In the genomic region with DNA sequence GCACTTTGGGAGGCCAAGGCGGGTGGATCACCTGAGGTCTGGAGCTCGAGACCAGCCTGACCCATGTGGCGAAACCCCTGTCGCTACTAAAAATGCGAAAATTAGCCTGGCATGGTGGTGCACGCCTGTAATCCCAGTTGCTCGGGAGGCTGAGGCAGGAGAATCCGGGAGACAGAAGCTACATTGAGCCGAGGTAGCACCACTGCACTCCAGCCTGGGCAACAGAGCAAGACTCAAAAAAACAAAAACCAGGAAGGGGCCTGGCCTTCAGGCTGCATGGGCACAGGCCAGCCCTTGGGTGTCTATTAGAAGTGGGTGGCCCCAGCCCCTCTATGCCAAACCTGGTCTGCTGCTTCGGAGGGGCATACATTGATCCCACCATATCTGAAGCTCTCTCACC, we compare ENCODE assay signal across 34 cellular contexts.
"Had no signal": no experiment of that assay in that cellular context is flagged by ENCODE, and none has a peak within 500 bp of the region (broad histone marks: within the 10 kb centered on the region; RNA-seq: fewer than 3 reads in every experiment).

No MANE protein-coding gene starts in this region.

- H3K27me3 Mint-ChIP-seq: activated CD4-positive, alpha-beta memory T cell treated with anti-CD3 and anti-CD28 coated beads, Interleukin-2, amount 10 ng/mL, durations not matched to agents 7 days and 5 days; activated CD4-positive, alpha-beta T cell treated with anti-CD3 and anti-CD28 coated beads for 36 hours; activated CD4-positive, alpha-beta T cell treated with anti-CD3 and anti-CD28 coated beads, Interleukin-2, amount 10 ng/mL, durations not matched to agents 7 days and 5 days; activated CD8-positive, alpha-beta memory T cell treated with anti-CD3 and anti-CD28 coated beads, Interleukin-2, amount 10 ng/mL, durations not matched to agents 7 days and 5 days; activated naive CD4-positive, alpha-beta T cell treated with anti-CD3 and anti-CD28 coated beads, Interleukin-2, amount 50 U/mL, for 24 hours; activated naive CD8-positive, alpha-beta T cell; activated naive CD8-positive, alpha-beta T cell treated with anti-CD3 and anti-CD28 coated beads, Interleukin-2, amount 10 ng/mL, durations not matched to agents 7 days and 5 days; activated naive CD8-positive, alpha-beta T cell treated with anti-CD3 and anti-CD28 coated beads, Interleukin-2, amount 50 U/mL, for 24 hours; activated T-cell treated with anti-CD3 and anti-CD28 coated beads, Interleukin-2, amount 50 U/mL, for 24 hours had no signal

- H3K27me3 ChIP-seq: body of pancreas, brain microvascular endothelial cell, breast epithelium had no signal

- ATAC-seq: activated CD4-positive, alpha-beta T cell treated with anti-CD3 and anti-CD28 coated beads for 36 hours; activated CD4-positive, CD25-positive, alpha-beta regulatory T cell treated with anti-CD3 and anti-CD28 coated beads, Interleukin-2, amount 50 U/mL, for 24 hours; activated CD8-positive, alpha-beta memory T cell treated with anti-CD3 and anti-CD28 coated beads, Interleukin-2, amount 10 ng/mL, durations not matched to agents 7 days and 5 days; activated CD8-positive, alpha-beta T cell treated with anti-CD3 and anti-CD28 coated beads, Interleukin-2, amount 10 ng/mL, durations not matched to agents 7 days and 5 days; activated naive CD8-positive, alpha-beta T cell treated with anti-CD3 and anti-CD28 coated beads, Interleukin-2, amount 50 U/mL, for 24 hours; body of pancreas had no signal

- H3K4me1 ChIP-seq: body of pancreas, breast epithelium had no signal

- H3K9me3 ChIP-seq: body of pancreas, breast epithelium had no signal

- H3K9me3 Mint-ChIP-seq: activated CD4-positive, alpha-beta memory T cell treated with anti-CD3 and anti-CD28 coated beads, Interleukin-2, amount 10 ng/mL, durations not matched to agents 7 days and 5 days; activated CD4-positive, alpha-beta T cell treated with anti-CD3 and anti-CD28 coated beads, Interleukin-2, amount 10 ng/mL, durations not matched to agents 7 days and 5 days; activated naive CD4-positive, alpha-beta T cell treated with anti-CD3 and anti-CD28 coated beads, Interleukin-2, amount 10 ng/mL, durations not matched to agents 7 days and 5 days; activated naive CD4-positive, alpha-beta T cell treated with anti-CD3 and anti-CD28 coated beads, Interleukin-2, amount 50 U/mL, for 24 hours; activated naive CD8-positive, alpha-beta T cell treated with anti-CD3 and anti-CD28 coated beads, Interleukin-2, amount 10 ng/mL, durations not matched to agents 7 days and 5 days; activated naive CD8-positive, alpha-beta T cell treated with anti-CD3 and anti-CD28 coated beads, Interleukin-2, amount 50 U/mL, for 24 hours; activated T-cell treated with anti-CD3 and anti-CD28 coated beads, Interleukin-2, amount 50 U/mL, for 24 hours; activated T-helper 2 cell treated with anti-CD3 and anti-CD28 coated beads, Interferon-gamma antibody, Interleukin-2, Interleukin-4, amounts not matched to agents 10 μg/mL and 5 μg/mL and 100 μg/mL, durations not matched to agents 14 hours and 24 hours and 36 hours; T-helper 1 cell treated with Interleukin-12 subunit alpha and Interleukin-12 subunit beta and Interleukin-4 antibody, amounts not matched to agents 30 μg/mL and 1 μg/mL, for 36 hours; T-helper 2 cell treated with Interferon-gamma antibody and Interleukin-4, amounts not matched to agents 5 μg/mL and 100 μg/mL, for 36 hours had no signal

- H3K4me3 Mint-ChIP-seq: activated CD4-positive, alpha-beta memory T cell treated with anti-CD3 and anti-CD28 coated beads, Interleukin-2, amount 10 ng/mL, durations not matched to agents 7 days and 5 days; activated CD4-positive, alpha-beta T cell treated with anti-CD3 and anti-CD28 coated beads for 36 hours; activated CD4-positive, alpha-beta T cell treated with anti-CD3 and anti-CD28 coated beads, Interleukin-2, amount 10 ng/mL, durations not matched to agents 7 days and 5 days; activated CD8-positive, alpha-beta memory T cell treated with anti-CD3 and anti-CD28 coated beads, Interleukin-2, amount 10 ng/mL, durations not matched to agents 7 days and 5 days; activated CD8-positive, alpha-beta T cell treated with anti-CD3 and anti-CD28 coated beads, Interleukin-2, amount 10 ng/mL, durations not matched to agents 7 days and 5 days; activated naive CD4-positive, alpha-beta T cell treated with anti-CD3 and anti-CD28 coated beads, Interleukin-2, amount 10 ng/mL, durations not matched to agents 7 days and 5 days; activated naive CD4-positive, alpha-beta T cell treated with anti-CD3 and anti-CD28 coated beads, Interleukin-2, amount 50 U/mL, for 24 hours; activated naive CD8-positive, alpha-beta T cell; activated naive CD8-positive, alpha-beta T cell treated with anti-CD3 and anti-CD28 coated beads, Interleukin-2, amount 10 ng/mL, durations not matched to agents 7 days and 5 days; activated naive CD8-positive, alpha-beta T cell treated with anti-CD3 and anti-CD28 coated beads, Interleukin-2, amount 50 U/mL, for 24 hours; activated T-cell treated with anti-CD3 and anti-CD28 coated beads, Interleukin-2, amount 50 U/mL, for 24 hours; T-helper 1 cell treated with Interleukin-12 subunit alpha and Interleukin-12 subunit beta and Interleukin-4 antibody, amounts not matched to agents 30 μg/mL and 1 μg/mL, for 36 hours; T-helper 2 cell treated with Interferon-gamma antibody and Interleukin-4, amounts not matched to agents 5 μg/mL and 100 μg/mL, for 36 hours had no signal

- DNase-seq: activated CD4-positive, alpha-beta memory T cell treated with anti-CD3 and anti-CD28 coated beads, Interleukin-2, amount 10 ng/mL, durations not matched to agents 7 days and 5 days; activated CD4-positive, alpha-beta T cell treated with anti-CD3 and anti-CD28 coated beads for 1 hour; activated CD4-positive, alpha-beta T cell treated with anti-CD3 and anti-CD28 coated beads for 36 hours; activated CD4-positive, alpha-beta T cell treated with anti-CD3 and anti-CD28 coated beads for 48 hours; activated CD4-positive, alpha-beta T cell treated with anti-CD3 and anti-CD28 coated beads, Interleukin-2, amount 10 ng/mL, durations not matched to agents 7 days and 5 days; activated CD4-positive, alpha-beta T cell treated with anti-CD3 and anti-CD28 coated beads, Interleukin-2, amount 50 U/mL, for 48 hours; activated CD4-positive, CD25-positive, alpha-beta regulatory T cell; activated CD8-positive, alpha-beta memory T cell treated with anti-CD3 and anti-CD28 coated beads for 24 hours; activated CD8-positive, alpha-beta memory T cell treated with anti-CD3 and anti-CD28 coated beads, Interleukin-2, amount 10 ng/mL, durations not matched to agents 7 days and 5 days; activated CD8-positive, alpha-beta memory T cell treated with anti-CD3 and anti-CD28 coated beads, Interleukin-2, amount 50 U/mL, for 48 hours; activated CD8-positive, alpha-beta T cell treated with anti-CD3 and anti-CD28 coated beads, Interleukin-2, amount 10 ng/mL, durations not matched to agents 7 days and 5 days; activated effector memory CD4-positive, alpha-beta T cell treated with Interleukin-2 at 50 U/mL for 16 hours; activated gamma-delta T cell; activated naive CD4-positive, alpha-beta T cell treated with anti-CD3 and anti-CD28 coated beads, Interleukin-2, amount 10 ng/mL, durations not matched to agents 7 days and 5 days; activated naive CD4-positive, alpha-beta T cell treated with Interleukin-2 at 50 U/mL for 16 hours; activated naive CD8-positive, alpha-beta T cell treated with anti-CD3 and anti-CD28 coated beads, Interleukin-2, amount 10 ng/mL, durations not matched to agents 7 days and 5 days; activated naive CD8-positive, alpha-beta T cell treated with anti-CD3 and anti-CD28 coated beads, Interleukin-2, amount 50 U/mL, for 24 hours; activated T-cell treated with anti-CD3 and anti-CD28 coated beads, Interleukin-2, amount 50 U/mL, for 24 hours; activated T-cell treated with anti-CD3 and anti-CD28 coated beads, Interleukin-2, amount 50 U/mL, for 48 hours; amygdala; anterior cingulate cortex; body of pancreas; brain microvascular endothelial cell; central memory CD4-positive, alpha-beta T cell; T-helper 2 cell; T-helper 9 cell had no signal

- H3K4me3 ChIP-seq: body of pancreas, breast epithelium had no signal

- H3K27ac ChIP-seq: body of pancreas, brain microvascular endothelial cell, breast epithelium, VCaP had no signal

- H3K36me3 Mint-ChIP-seq: activated CD8-positive, alpha-beta memory T cell treated with anti-CD3 and anti-CD28 coated beads, Interleukin-2, amount 10 ng/mL, durations not matched to agents 7 days and 5 days; activated naive CD4-positive, alpha-beta T cell treated with anti-CD3 and anti-CD28 coated beads, Interleukin-2, amount 10 ng/mL, durations not matched to agents 7 days and 5 days; activated naive CD4-positive, alpha-beta T cell treated with anti-CD3 and anti-CD28 coated beads, Interleukin-2, amount 50 U/mL, for 24 hours; activated naive CD8-positive, alpha-beta T cell; activated naive CD8-positive, alpha-beta T cell treated with anti-CD3 and anti-CD28 coated beads, Interleukin-2, amount 10 ng/mL, durations not matched to agents 7 days and 5 days had no signal

- H3K36me3 ChIP-seq: brain microvascular endothelial cell, breast epithelium had no signal

- H3K4me1 Mint-ChIP-seq: activated CD4-positive, alpha-beta memory T cell treated with anti-CD3 and anti-CD28 coated beads, Interleukin-2, amount 10 ng/mL, durations not matched to agents 7 days and 5 days; activated CD4-positive, alpha-beta T cell treated with anti-CD3 and anti-CD28 coated beads for 36 hours; activated CD4-positive, alpha-beta T cell treated with anti-CD3 and anti-CD28 coated beads, Interleukin-2, amount 10 ng/mL, durations not matched to agents 7 days and 5 days; activated CD8-positive, alpha-beta memory T cell treated with anti-CD3 and anti-CD28 coated beads, Interleukin-2, amount 10 ng/mL, durations not matched to agents 7 days and 5 days; activated naive CD4-positive, alpha-beta T cell treated with anti-CD3 and anti-CD28 coated beads, Interleukin-2, amount 10 ng/mL, durations not matched to agents 7 days and 5 days; activated naive CD4-positive, alpha-beta T cell treated with anti-CD3 and anti-CD28 coated beads, Interleukin-2, amount 50 U/mL, for 24 hours; activated naive CD8-positive, alpha-beta T cell treated with anti-CD3 and anti-CD28 coated beads, Interleukin-2, amount 10 ng/mL, durations not matched to agents 7 days and 5 days; activated naive CD8-positive, alpha-beta T cell treated with anti-CD3 and anti-CD28 coated beads, Interleukin-2, amount 50 U/mL, for 24 hours had no signal

- H3K27ac Mint-ChIP-seq: activated CD4-positive, alpha-beta memory T cell treated with anti-CD3 and anti-CD28 coated beads, Interleukin-2, amount 10 ng/mL, durations not matched to agents 7 days and 5 days; activated CD4-positive, alpha-beta T cell treated with anti-CD3 and anti-CD28 coated beads for 36 hours; activated CD4-positive, alpha-beta T cell treated with anti-CD3 and anti-CD28 coated beads, Interleukin-2, amount 10 ng/mL, durations not matched to agents 7 days and 5 days; activated CD8-positive, alpha-beta memory T cell treated with anti-CD3 and anti-CD28 coated beads, Interleukin-2, amount 10 ng/mL, durations not matched to agents 7 days and 5 days; activated CD8-positive, alpha-beta T cell treated with anti-CD3 and anti-CD28 coated beads, Interleukin-2, amount 10 ng/mL, durations not matched to agents 7 days and 5 days; activated naive CD4-positive, alpha-beta T cell treated with anti-CD3 and anti-CD28 coated beads, Interleukin-2, amount 50 U/mL, for 24 hours; activated naive CD8-positive, alpha-beta T cell; activated naive CD8-positive, alpha-beta T cell treated with anti-CD3 and anti-CD28 coated beads, Interleukin-2, amount 10 ng/mL, durations not matched to agents 7 days and 5 days; activated naive CD8-positive, alpha-beta T cell treated with anti-CD3 and anti-CD28 coated beads, Interleukin-2, amount 50 U/mL, for 24 hours; activated T-cell treated with anti-CD3 and anti-CD28 coated beads, Interleukin-2, amount 50 U/mL, for 24 hours; activated T-helper 2 cell treated with anti-CD3 and anti-CD28 coated beads, Interferon-gamma antibody, Interleukin-2, Interleukin-4, amounts not matched to agents 10 μg/mL and 5 μg/mL and 100 μg/mL, durations not matched to agents 14 hours and 24 hours and 36 hours; T-helper 1 cell treated with Interleukin-12 subunit alpha and Interleukin-12 subunit beta and Interleukin-4 antibody, amounts not matched to agents 30 μg/mL and 1 μg/mL, for 36 hours; T-helper 2 cell treated with Interferon-gamma antibody and Interleukin-4, amounts not matched to agents 5 μg/mL and 100 μg/mL, for 36 hours had no signal
